23 cellular contexts compared by ENCODE assay signal in the genomic region with DNA sequence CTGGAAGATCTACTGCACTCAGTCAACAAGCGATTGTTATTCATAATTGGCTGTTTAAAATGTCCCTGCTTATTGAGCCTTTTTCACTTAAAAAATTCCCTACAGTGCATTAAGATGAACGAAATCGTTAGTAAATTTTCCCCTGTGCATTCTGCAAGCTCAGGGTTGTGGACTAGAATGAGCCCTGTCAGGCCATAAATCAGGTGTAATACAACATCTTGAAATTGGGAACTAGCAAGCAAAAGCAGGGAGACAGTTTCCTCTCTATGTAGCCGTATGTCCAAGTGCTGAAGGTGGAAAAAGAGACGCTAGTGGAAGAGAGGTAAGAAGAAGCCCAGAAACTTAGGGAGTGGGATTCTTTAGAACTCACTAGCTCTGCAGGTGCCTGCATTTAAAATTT. TPM values are rescaled to one million over a fixed set of nuclear protein-coding genes. Genes with fewer than 3 reads are reported as not detected.
"Had no signal": no experiment of that assay in that cellular context is flagged by ENCODE, and none has a peak within 500 bp of the region (broad histone marks: within the 10 kb centered on the region; RNA-seq: fewer than 3 reads in every experiment).

No MANE protein-coding gene starts in this region.

- ATAC-seq: activated naive CD8-positive, alpha-beta T cell treated with anti-CD3 and anti-CD28 coated beads, Interleukin-2, amount 50 U/mL, for 24 hours; activated T-cell treated with anti-CD3 and anti-CD28 coated beads, Interleukin-2, amount 50 U/mL, for 72 hours; left ventricle myocardium superior; natural killer cell treated with Interleukin-12 subunit alpha and Interleukin-12 subunit beta and Interleukin-15 and Interleukin-18, amount 100 ng/mL, for 72 hours had no signal

- H3K4me3 ChIP-seq: cardiac muscle cell, ovary, prostate gland, testis, vagina had no signal

- DNase-seq: activated B cell treated with CpG ODN at 0.5 μM for 24 hours; activated CD4-positive, alpha-beta T cell treated with anti-CD3 and anti-CD28 coated beads for 4 hours; activated CD4-positive, alpha-beta T cell treated with anti-CD3 and anti-CD28 coated beads, Interleukin-2, amount 50 U/mL, for 48 hours; activated effector memory CD4-positive, alpha-beta T cell treated with Interleukin-2 at 50 U/mL for 16 hours; activated naive CD4-positive, alpha-beta T cell treated with anti-CD3 and anti-CD28 coated beads, Interleukin-2, amount 50 U/mL, for 16 hours; activated naive CD8-positive, alpha-beta T cell treated with anti-CD3 and anti-CD28 coated beads, Interleukin-2, amount 50 U/mL, for 24 hours; activated T-cell treated with anti-CD3 and anti-CD28 coated beads, Interleukin-2, amount 50 U/mL, for 72 hours; effector CD4-positive, alpha-beta T cell; erythroblast; foreskin fibroblast; immature natural killer cell; left ventricle myocardium superior; ovary; spleen; stimulated activated CD4-positive, alpha-beta T cell treated with anti-CD3 and anti-CD28 coated beads, Interleukin-4, amount 100 ng/mL, for 1 hour; stimulated activated naive CD4-positive, alpha-beta T cell; T1000; testis; trophoblast cell had no signal

- H3K27me3 ChIP-seq: cardiac muscle cell, ovary, spleen, testis, vagina had no signal

- H3K4me1 ChIP-seq: prostate gland, testis, vagina had no signal

- H3K27ac ChIP-seq: cardiac muscle cell, ovary, prostate gland, spleen, testis, vagina had no signal

- H3K36me3 ChIP-seq: cardiac muscle cell, ovary, prostate gland, spleen, vagina had no signal

- H3K9me3 ChIP-seq: ovary, prostate gland, spleen, testis, vagina had no signal

RNA-seq across cellular contexts. Expression of gene KIF4B, which starts 28.4 kb away (rescaled TPM):
- total RNA-seq: activated B cell treated with CpG ODN at 0.5 μM for 24 hours; cardiac muscle cell; natural killer cell treated with Interleukin-12 subunit alpha and Interleukin-12 subunit beta and Interleukin-15 and Interleukin-18, amount 100 ng/mL, for 72 hours; vagina had no signal
- polyA plus RNA-seq: cardiac muscle cell, immature natural killer cell, ovary, spleen had no signal
